In genomic region chr2:241279828-241280227, GRCh38 we compare ENCODE assay signal across 17 cellular contexts. TPM values are rescaled to one million over a fixed set of nuclear protein-coding genes. Genes with fewer than 3 reads are reported as not detected.
A peak's percentile ranks its signal among the peaks of the same experiment; 100 is the strongest.
DNase-seq lines count a peak whose midpoint lies in the region; ATAC-seq and TF ChIP-seq lines count a peak whose summit lies in the region.
"Had no signal": no experiment of that assay in that cellular context is flagged by ENCODE, and none has a peak within 500 bp of the region (broad histone marks: within the 10 kb centered on the region; RNA-seq: fewer than 3 reads in every experiment).

No MANE protein-coding gene starts in this region.

- H3K27ac ChIP-seq in A673 (ENCODE audit: low read depth, low read length, poor library complexity, severe bottlenecking), result peak overlapping the region; percentile 76
- peak overlapping the region; percentile 42 for H3K27ac ChIP-seq in VCaP
- H3K27ac ChIP-seq in lower lobe of right lung, result no peak overlapping the region
- H3K27ac ChIP-seq: esophagus squamous epithelium, tibial nerve had no signal

- no peak overlapping the region for H3K4me3 ChIP-seq in A673 (ENCODE audit: low read depth, low read length, poor library complexity, severe bottlenecking)
- H3K4me3 ChIP-seq in lower lobe of right lung, result no peak overlapping the region
- H3K4me3 ChIP-seq: esophagus squamous epithelium, tibial nerve had no signal

- peaks cover 19% of the 10 kb centered on the region for H3K4me1 Mint-ChIP-seq in Calu3 (ENCODE audit: low read depth, unreplicated experiment)
- H3K4me1 Mint-ChIP-seq in naive thymus-derived CD8-positive, alpha-beta T cell, result peaks cover 21 to 45% (median 33%) of the 10 kb centered on the region in 4 donors

- ATAC-seq in lower lobe of right lung, result peak; percentile 18 to 38
- no peak for ATAC-seq in naive thymus-derived CD8-positive, alpha-beta T cell

- H3K27ac Mint-ChIP-seq in Calu3 (ENCODE audit: unreplicated experiment), result peak overlapping the region; percentile 1
- peak overlapping the region in 2 of 10 donors; percentile 36 to 45 for H3K27ac Mint-ChIP-seq in naive thymus-derived CD8-positive, alpha-beta T cell
- H3K27ac Mint-ChIP-seq: stimulated activated naive CD8-positive, alpha-beta T cell treated with anti-CD3 and anti-CD28 coated beads, Interleukin-15, Interleukin-2, amounts not matched to agents 100 ng/mL and 50 ng/mL, for 24 hours had no signal

- no peaks in the 10 kb centered on the region for H3K27me3 Mint-ChIP-seq in Calu3 (ENCODE audit: unreplicated experiment)
- no peaks in the 10 kb centered on the region for H3K27me3 Mint-ChIP-seq in naive thymus-derived CD8-positive, alpha-beta T cell
- H3K27me3 Mint-ChIP-seq: central memory CD8-positive, alpha-beta T cell; stimulated activated naive CD8-positive, alpha-beta T cell treated with anti-CD3 and anti-CD28 coated beads, Interleukin-15, Interleukin-2, amounts not matched to agents 100 ng/mL and 50 ng/mL, for 24 hours had no signal

- TF ChIP-seq CTCF in A673 (conservative IDR thresholded peaks at IDR 0.05; ENCODE audit: low read depth, low read length), result no peak
- TF ChIP-seq CTCF in Calu3 (IDR thresholded peaks at IDR 0.05; ENCODE audit: unreplicated experiment), result no peak
- no peak for TF ChIP-seq CTCF in VCaP (conservative IDR thresholded peaks at IDR 0.05)
- no peak for TF ChIP-seq CTCF in lower lobe of right lung (IDR thresholded peaks at IDR 0.05)
- no peak for TF ChIP-seq CTCF in GM10248 (IDR thresholded peaks at IDR 0.05; ENCODE audit: control extremely low read depth, extremely low read depth, low read depth, missing control alignments)

- peaks cover 5% of the 10 kb centered on the region for H3K9me3 Mint-ChIP-seq in Calu3 (ENCODE audit: low read depth, unreplicated experiment)
- peaks cover 0 to 16% (median 8%) of the 10 kb centered on the region in 9 donors for H3K9me3 Mint-ChIP-seq in naive thymus-derived CD8-positive, alpha-beta T cell
- H3K9me3 Mint-ChIP-seq: central memory CD8-positive, alpha-beta T cell had no signal

- BruUV-seq in A673 (replicated peaks; lab: Mats Ljungman, UMichigan) (no TSS peak), Calu3 (replicated peaks; lab: Mats Ljungman, UMichigan) (no TSS peak)

- intact Hi-C loops in A673 (cut with micrococcal nuclease; ENCODE audit: unreplicated experiment), result no loop called here
- intact Hi-C loops in Calu3 (cut with micrococcal nuclease; ENCODE audit: unreplicated experiment), result no loop called here
- intact Hi-C loops in lower lobe of right lung (cut with DNase I), result no loop called here

- no peaks in the 10 kb centered on the region for H3K36me3 ChIP-seq in A673 (ENCODE audit: insufficient read depth, low read length, poor library complexity, severe bottlenecking)
- no peaks in the 10 kb centered on the region for H3K36me3 ChIP-seq in lower lobe of right lung
- H3K36me3 ChIP-seq: esophagus squamous epithelium, tibial nerve had no signal

- DNase-seq in A673 (ENCODE audit: low spot score), result no peak
- no peak for DNase-seq in Calu3
- DNase-seq in lower lobe of right lung, result no peak
- DNase-seq in naive thymus-derived CD8-positive, alpha-beta T cell, result no peak
- no peak for DNase-seq in activated naive CD4-positive, alpha-beta T cell treated with Interleukin-2 at 50 U/mL for 16 hours
- DNase-seq in RKO (ENCODE audit: low spot score), result no peak
- no peak for DNase-seq in GM10248 (ENCODE audit: extremely low spot score)
- DNase-seq: activated CD4-positive, alpha-beta T cell treated with anti-CD3 and anti-CD28 coated beads, Interleukin-2, amount 50 U/mL, for 1 hour; activated gamma-delta T cell treated with Interleukin-2 at 50 U/mL for 16 hours; esophagus squamous epithelium; HCEC 1CT; NCI-H146; SHP77 had no signal

- H3K27me3 ChIP-seq in A673 (replicated peaks; ENCODE audit: insufficient read depth, low read depth, low read length, poor library complexity) (no peaks in the 10 kb centered on the region), lower lobe of right lung (ENCODE audit: low read depth) (no peaks in the 10 kb centered on the region)
- H3K27me3 ChIP-seq: esophagus squamous epithelium, tibial nerve had no signal

- POLR2A ChIA-PET in A673 (lab: Charles Lee; ENCODE audit: low non-redundant PET), result no interaction called here
- POLR2A ChIA-PET in naive thymus-derived CD8-positive, alpha-beta T cell (lab: Charles Lee), result no interaction called here
- POLR2A ChIA-PET in GM10248 (lab: Yijun Ruan, JAX), result no interaction called here

- H3K9me3 ChIP-seq in A673 (ENCODE audit: low read depth, low read length, poor library complexity, severe bottlenecking), result peaks cover 4% of the 10 kb centered on the region
- no peaks in the 10 kb centered on the region for H3K9me3 ChIP-seq in lower lobe of right lung
- H3K9me3 ChIP-seq: esophagus squamous epithelium, tibial nerve had no signal

- H3K36me3 Mint-ChIP-seq in Calu3 (ENCODE audit: insufficient read depth, unreplicated experiment), result peaks cover 10% of the 10 kb centered on the region
- peaks cover 9 to 14% (median 13%) of the 10 kb centered on the region in 3 donors for H3K36me3 Mint-ChIP-seq in naive thymus-derived CD8-positive, alpha-beta T cell

- peaks cover 10% of the 10 kb centered on the region for H3K4me1 ChIP-seq in A673 (ENCODE audit: insufficient read depth, low read length, poor library complexity, severe bottlenecking)
- H3K4me1 ChIP-seq in lower lobe of right lung, result peaks cover 10% of the 10 kb centered on the region

- CTCF ChIA-PET in A673 (lab: Charles Lee), result no interaction called here
- CTCF ChIA-PET in Calu3 (lab: Charles Lee), result no interaction called here
- CTCF ChIA-PET in GM10248 (lab: Yijun Ruan, JAX), result interaction anchor here (1.0 to 1.7 kb wide), 3 partner anchors 12 to 61 kb away, joined by 3 to 5 read pairs (median 3); no protein-coding TSS in a partner anchor

- H3K4me3 Mint-ChIP-seq in Calu3 (ENCODE audit: low read depth, unreplicated experiment), result no peak overlapping the region
- H3K4me3 Mint-ChIP-seq in naive thymus-derived CD8-positive, alpha-beta T cell, result no peak overlapping the region
- H3K4me3 Mint-ChIP-seq: central memory CD8-positive, alpha-beta T cell; stimulated activated naive CD8-positive, alpha-beta T cell treated with anti-CD3 and anti-CD28 coated beads, Interleukin-15, Interleukin-2, amounts not matched to agents 100 ng/mL and 50 ng/mL, for 24 hours had no signal

RNA-seq across cellular contexts. Expression of gene HDLBP, which starts 35.6 kb away (rescaled TPM):
- 510 and 581 TPM in 2 replicates for total RNA-seq in A673 (2021)
- 429 and 493 TPM in 2 replicates for total RNA-seq in Calu3 (2022)
- 387 TPM for total RNA-seq in lower lobe of right lung
- 100 to 1,000 TPM; 133 to 148 TPM for total RNA-seq in naive thymus-derived CD8-positive, alpha-beta T cell
- 10 to 100 TPM; 32.2 to 71.1 (median 45.7) TPM for polyA plus RNA-seq in naive thymus-derived CD8-positive, alpha-beta T cell

RNA-seq across cellular contexts. Expression of gene SEPTIN2, which starts 35.9 kb away (rescaled TPM):
- total RNA-seq in A673 (2021) (342 and 360 TPM in 2 replicates), Calu3 (2022) (413 and 445 TPM in 2 replicates), lower lobe of right lung (255 TPM)
- 100 to 1,000 TPM; 303 to 309 TPM for total RNA-seq in naive thymus-derived CD8-positive, alpha-beta T cell
- polyA plus RNA-seq in naive thymus-derived CD8-positive, alpha-beta T cell, result 100 to 1,000 TPM; 143 to 182 (median 144) TPM

Comparison
In these comparisons a context has a peak if more than half of its experiments do, and no peak if none do; other contexts are left out.
1. ATAC-seq: peak in lower lobe of right lung (2 of 2); none in naive thymus-derived CD8-positive, alpha-beta T cell (0 of 2).